ENCODE assay signal across 2 cellular contexts in genomic region chr3:170997966-170998913, GRCh38.
A peak's percentile ranks its signal among the peaks of the same experiment; 100 is the strongest.
TF ChIP-seq lines count a peak whose summit lies in the region.

No MANE protein-coding gene starts in this region.

TF ChIP-seq in IMR-90, 13 proteins besides CTCF, POLR2A, EP300 and RAD21:
- TF ChIP-seq ELK1 (IDR thresholded peaks at IDR 0.05; ENCODE audit: borderline replicate concordance, low read depth, low read length), result no peak
- no peak for TF ChIP-seq RFX5 (IDR thresholded peaks at IDR 0.05; ENCODE audit: low read depth, low read length)
- TF ChIP-seq RCOR1 (IDR thresholded peaks at IDR 0.05; ENCODE audit: insufficient replicate concordance, low read length), result no peak
- TF ChIP-seq BHLHE40 (IDR thresholded peaks at IDR 0.05; ENCODE audit: low read depth, low read length), result no peak
- TF ChIP-seq FOS (IDR thresholded peaks at IDR 0.05; ENCODE audit: low read depth, low read length), result no peak
- TF ChIP-seq MXI1 (IDR thresholded peaks at IDR 0.05; ENCODE audit: borderline replicate concordance, low read depth, low read length), result no peak
- no peak for TF ChIP-seq CHD1 (IDR thresholded peaks at IDR 0.05; ENCODE audit: low read depth, low read length)
- TF ChIP-seq USF2 (IDR thresholded peaks at IDR 0.05; ENCODE audit: low read depth, low read length), result no peak

TF ChIP-seq in HepG2, 621 proteins besides CTCF, POLR2A, EP300 and RAD21 (continues in another document):
- TF ChIP-seq ISL2 (CRISPR knock-in tag; IDR thresholded peaks at IDR 0.05) (peak; percentile 90), ZNF710 (CRISPR knock-in tag; IDR thresholded peaks at IDR 0.05; ENCODE audit: borderline replicate concordance) (0 out of 2 replicates have a peak, but pooled peaks have one; percentile 46), DNMT3B (CRISPR knock-in tag; conservative IDR thresholded peaks at IDR 0.05) (no peak), TBX2 (CRISPR knock-in tag; IDR thresholded peaks at IDR 0.05; ENCODE audit: borderline replicate concordance) (peak; percentile 41; the same call in 1 of the 2 replicates), SALL1 (CRISPR knock-in tag; IDR thresholded peaks at IDR 0.05) (peak; percentile 84), ZNF776 (CRISPR knock-in tag; IDR thresholded peaks at IDR 0.05) (no peak), PAX8 (CRISPR knock-in tag; IDR thresholded peaks at IDR 0.05; ENCODE audit: borderline replicate concordance) (no peak), PATZ1 (CRISPR knock-in tag; IDR thresholded peaks at IDR 0.05) (0 out of 2 replicates have a peak, but pooled peaks have one; percentile 16), ZFP90 (CRISPR knock-in tag; IDR thresholded peaks at IDR 0.05; ENCODE audit: borderline replicate concordance) (0 out of 2 replicates have a peak, but pooled peaks have one; percentile 32), MEIS2 (CRISPR knock-in tag; IDR thresholded peaks at IDR 0.05) (0 out of 2 replicates have a peak, but pooled peaks have one; percentile 33), ZNF136 (CRISPR knock-in tag; IDR thresholded peaks at IDR 0.05; ENCODE audit: low read depth) (no peak), CBFB (CRISPR knock-in tag; IDR thresholded peaks at IDR 0.05) (peak; percentile 53; the same call in 1 of the 2 replicates), NFIC (IDR thresholded peaks at IDR 0.05; ENCODE audit: low read length) (peak; percentile 86; the same call in 1 of the 2 replicates), NFE2 (CRISPR knock-in tag; IDR thresholded peaks at IDR 0.05) (no peak), CHD4 (IDR thresholded peaks at IDR 0.05; ENCODE audit: borderline replicate concordance, low read length) (peak; percentile 47; the same call in 1 of the 2 replicates), RBFOX2 (IDR thresholded peaks at IDR 0.05; ENCODE audit: low read depth, low read length) (peak; percentile 61), SOX6 (IDR thresholded peaks at IDR 0.05) (no peak), SOX6 (CRISPR knock-in tag; IDR thresholded peaks at IDR 0.05) (peak; percentile 82), FOXK2 (IDR thresholded peaks at IDR 0.05) (no peak), ZNF703 (CRISPR knock-in tag; IDR thresholded peaks at IDR 0.05; ENCODE audit: borderline replicate concordance) (no peak), GATAD1 (CRISPR knock-in tag; IDR thresholded peaks at IDR 0.05) (peak; percentile 20; the same call in 1 of the 2 replicates), ZNF629 (CRISPR knock-in tag; conservative IDR thresholded peaks at IDR 0.05) (no peak; the same call in 1 of the 2 replicates), MED8 (CRISPR knock-in tag; IDR thresholded peaks at IDR 0.05; ENCODE audit: insufficient replicate concordance) (peak; percentile 76), ZNF652 (CRISPR knock-in tag; IDR thresholded peaks at IDR 0.05; ENCODE audit: borderline replicate concordance, low read depth) (peak; percentile 49; the same call in 1 of the 2 replicates), HINFP (CRISPR knock-in tag; IDR thresholded peaks at IDR 0.05; ENCODE audit: low read depth) (0 out of 2 replicates have a peak, but pooled peaks have one; percentile 37), ZNF7 (CRISPR knock-in tag; IDR thresholded peaks at IDR 0.05) (peak; percentile 20; the same call in 1 of the 2 replicates), ZNF83 (CRISPR knock-in tag; IDR thresholded peaks at IDR 0.05; ENCODE audit: borderline replicate concordance) (no peak), TCF7 (IDR thresholded peaks at IDR 0.05; ENCODE audit: low read depth) (peak; percentile 63), FOXO1 (CRISPR knock-in tag; IDR thresholded peaks at IDR 0.05) (peak; percentile 71; the same call in 1 of the 2 replicates), ZNF800 (CRISPR knock-in tag; IDR thresholded peaks at IDR 0.05) (peak; percentile 31; the same call in 1 of the 2 replicates), MED1 (CRISPR knock-in tag; IDR thresholded peaks at IDR 0.05) (peak; percentile 96), HOXA3 (CRISPR knock-in tag; IDR thresholded peaks at IDR 0.05) (peak; percentile 46; the same call in 1 of the 2 replicates), KLF6 (CRISPR knock-in tag; IDR thresholded peaks at IDR 0.05) (no peak), MIER3 (CRISPR knock-in tag; IDR thresholded peaks at IDR 0.05; ENCODE audit: borderline replicate concordance) (peak; percentile 35; the same call in 1 of the 2 replicates), FOXA3 (CRISPR knock-in tag; IDR thresholded peaks at IDR 0.05) (peak; percentile 76)
- TF ChIP-seq, protein P1, sequence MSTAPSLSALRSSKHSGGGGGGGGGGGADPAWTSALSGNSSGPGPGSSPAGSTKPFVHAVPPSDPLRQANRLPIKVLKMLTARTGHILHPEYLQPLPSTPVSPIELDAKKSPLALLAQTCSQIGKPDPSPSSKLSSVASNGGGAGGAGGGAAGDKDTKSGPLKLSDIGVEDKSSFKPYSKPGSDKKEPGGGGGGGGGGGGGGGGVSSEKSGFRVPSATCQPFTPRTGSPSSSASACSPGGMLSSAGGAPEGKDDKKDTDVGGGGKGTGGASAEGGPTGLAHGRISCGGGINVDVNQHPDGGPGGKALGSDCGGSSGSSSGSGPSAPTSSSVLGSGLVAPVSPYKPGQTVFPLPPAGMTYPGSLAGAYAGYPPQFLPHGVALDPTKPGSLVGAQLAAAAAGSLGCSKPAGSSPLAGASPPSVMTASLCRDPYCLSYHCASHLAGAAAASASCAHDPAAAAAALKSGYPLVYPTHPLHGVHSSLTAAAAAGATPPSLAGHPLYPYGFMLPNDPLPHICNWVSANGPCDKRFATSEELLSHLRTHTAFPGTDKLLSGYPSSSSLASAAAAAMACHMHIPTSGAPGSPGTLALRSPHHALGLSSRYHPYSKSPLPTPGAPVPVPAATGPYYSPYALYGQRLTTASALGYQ (CRISPR knock-in tag; IDR thresholded peaks at IDR 0.05), result peak; percentile 82; the same call in 1 of the 2 replicates
- TF ChIP-seq, protein P2, sequence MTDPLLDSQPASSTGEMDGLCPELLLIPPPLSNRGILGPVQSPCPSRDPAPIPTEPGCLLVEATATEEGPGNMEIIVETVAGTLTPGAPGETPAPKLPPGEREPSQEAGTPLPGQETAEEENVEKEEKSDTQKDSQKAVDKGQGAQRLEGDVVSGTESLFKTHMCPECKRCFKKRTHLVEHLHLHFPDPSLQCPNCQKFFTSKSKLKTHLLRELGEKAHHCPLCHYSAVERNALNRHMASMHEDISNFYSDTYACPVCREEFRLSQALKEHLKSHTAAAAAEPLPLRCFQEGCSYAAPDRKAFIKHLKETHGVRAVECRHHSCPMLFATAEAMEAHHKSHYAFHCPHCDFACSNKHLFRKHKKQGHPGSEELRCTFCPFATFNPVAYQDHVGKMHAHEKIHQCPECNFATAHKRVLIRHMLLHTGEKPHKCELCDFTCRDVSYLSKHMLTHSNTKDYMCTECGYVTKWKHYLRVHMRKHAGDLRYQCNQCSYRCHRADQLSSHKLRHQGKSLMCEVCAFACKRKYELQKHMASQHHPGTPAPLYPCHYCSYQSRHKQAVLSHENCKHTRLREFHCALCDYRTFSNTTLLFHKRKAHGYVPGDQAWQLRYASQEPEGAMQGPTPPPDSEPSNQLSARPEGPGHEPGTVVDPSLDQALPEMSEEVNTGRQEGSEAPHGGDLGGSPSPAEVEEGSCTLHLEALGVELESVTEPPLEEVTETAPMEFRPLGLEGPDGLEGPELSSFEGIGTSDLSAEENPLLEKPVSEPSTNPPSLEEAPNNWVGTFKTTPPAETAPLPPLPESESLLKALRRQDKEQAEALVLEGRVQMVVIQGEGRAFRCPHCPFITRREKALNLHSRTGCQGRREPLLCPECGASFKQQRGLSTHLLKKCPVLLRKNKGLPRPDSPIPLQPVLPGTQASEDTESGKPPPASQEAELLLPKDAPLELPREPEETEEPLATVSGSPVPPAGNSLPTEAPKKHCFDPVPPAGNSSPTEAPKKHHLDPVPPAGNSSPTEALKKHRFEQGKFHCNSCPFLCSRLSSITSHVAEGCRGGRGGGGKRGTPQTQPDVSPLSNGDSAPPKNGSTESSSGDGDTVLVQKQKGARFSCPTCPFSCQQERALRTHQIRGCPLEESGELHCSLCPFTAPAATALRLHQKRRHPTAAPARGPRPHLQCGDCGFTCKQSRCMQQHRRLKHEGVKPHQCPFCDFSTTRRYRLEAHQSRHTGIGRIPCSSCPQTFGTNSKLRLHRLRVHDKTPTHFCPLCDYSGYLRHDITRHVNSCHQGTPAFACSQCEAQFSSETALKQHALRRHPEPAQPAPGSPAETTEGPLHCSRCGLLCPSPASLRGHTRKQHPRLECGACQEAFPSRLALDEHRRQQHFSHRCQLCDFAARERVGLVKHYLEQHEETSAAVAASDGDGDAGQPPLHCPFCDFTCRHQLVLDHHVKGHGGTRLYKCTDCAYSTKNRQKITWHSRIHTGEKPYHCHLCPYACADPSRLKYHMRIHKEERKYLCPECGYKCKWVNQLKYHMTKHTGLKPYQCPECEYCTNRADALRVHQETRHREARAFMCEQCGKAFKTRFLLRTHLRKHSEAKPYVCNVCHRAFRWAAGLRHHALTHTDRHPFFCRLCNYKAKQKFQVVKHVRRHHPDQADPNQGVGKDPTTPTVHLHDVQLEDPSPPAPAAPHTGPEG (CRISPR knock-in tag; IDR thresholded peaks at IDR 0.05), result peak; percentile 33; the same call in 1 of the 2 replicates
- TF ChIP-seq, protein P3, sequence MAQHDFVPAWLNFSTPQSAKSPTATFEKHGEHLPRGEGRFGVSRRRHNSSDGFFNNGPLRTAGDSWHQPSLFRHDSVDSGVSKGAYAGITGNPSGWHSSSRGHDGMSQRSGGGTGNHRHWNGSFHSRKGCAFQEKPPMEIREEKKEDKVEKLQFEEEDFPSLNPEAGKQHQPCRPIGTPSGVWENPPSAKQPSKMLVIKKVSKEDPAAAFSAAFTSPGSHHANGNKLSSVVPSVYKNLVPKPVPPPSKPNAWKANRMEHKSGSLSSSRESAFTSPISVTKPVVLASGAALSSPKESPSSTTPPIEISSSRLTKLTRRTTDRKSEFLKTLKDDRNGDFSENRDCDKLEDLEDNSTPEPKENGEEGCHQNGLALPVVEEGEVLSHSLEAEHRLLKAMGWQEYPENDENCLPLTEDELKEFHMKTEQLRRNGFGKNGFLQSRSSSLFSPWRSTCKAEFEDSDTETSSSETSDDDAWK (CRISPR knock-in tag; IDR thresholded peaks at IDR 0.05), result no peak
